19 cellular contexts compared by ENCODE assay signal in genomic region chrX:123475068-123475724, GRCh38.
DNase-seq lines count a peak whose midpoint lies in the region; ATAC-seq, FAIRE-seq and TF ChIP-seq lines count a peak whose summit lies in the region.
"Had no signal": no experiment of that assay in that cellular context is flagged by ENCODE, and none has a peak within 500 bp of the region (broad histone marks: within the 10 kb centered on the region; RNA-seq: fewer than 3 reads in every experiment).

No MANE protein-coding gene starts in this region.

- CTCF ChIA-PET in GM10248 (lab: Yijun Ruan, JAX): interaction anchor here (1.4 kb wide), 1 partner anchor 25 kb away, joined by 3 read pairs; no protein-coding TSS in a partner anchor
- CTCF ChIA-PET in HEK293T (lab: Yijun Ruan, JAX): interaction anchor here (0.6 kb wide), 1 partner anchor 136 kb away, joined by 3 read pairs; no protein-coding TSS in a partner anchor

- TF ChIP-seq CTCF in bronchial epithelial cell (IDR thresholded peaks at IDR 0.05; ENCODE audit: insufficient read depth, low read length, severe bottlenecking): no peak
- no peak for TF ChIP-seq CTCF in GM10248 (IDR thresholded peaks at IDR 0.05; ENCODE audit: control extremely low read depth, extremely low read depth, low read depth, missing control alignments)

- ATAC-seq in GM18867 (IDR thresholded peaks at IDR 0.05; ENCODE audit: unreplicated experiment) (peak; percentile 42), HG03135 (IDR thresholded peaks at IDR 0.05; ENCODE audit: unreplicated experiment) (no peak)
- ATAC-seq: heart left ventricle, WTC11 had no signal

- FAIRE-seq in bronchial epithelial cell (lab: Jason Lieb, UNC): no peak

- DNase-seq in HT1080 (ENCODE audit: low read depth): peak; percentile 10
- DNase-seq in bronchial epithelial cell (ENCODE audit: low read depth): peak; percentile 9
- DNase-seq in renal cortical epithelial cell (ENCODE audit: low read depth): peak; percentile 32
- no peak for DNase-seq in stimulated activated CD4-positive, alpha-beta T cell treated with anti-CD3 and anti-CD28 coated beads, Interleukin-12 subunit alpha, Interleukin-12 subunit beta, amount 100 ng/mL, for 4 hours
- no peak for DNase-seq in GM10248 (ENCODE audit: extremely low spot score)
- no peak for DNase-seq in HEK293T (ENCODE audit: extremely low spot score)
- DNase-seq: activated CD4-positive, alpha-beta memory T cell treated with anti-CD3 and anti-CD28 coated beads, Interleukin-2, amount 10 ng/mL, durations not matched to agents 7 days and 5 days; activated naive CD4-positive, alpha-beta T cell treated with anti-CD3 and anti-CD28 coated beads for 36 hours; activated T-cell treated with anti-CD3 and anti-CD28 coated beads, Interleukin-2, amount 50 U/mL, for 1 hour; aorta; COR-L47; effector memory CD4-positive, alpha-beta T cell; heart left ventricle; NCI-H1092 treated with DMSO at 0.1 percent for 48 hours; NCI-H526 treated with DMSO at 0.1 percent for 48 hours; stimulated activated CD4-positive, alpha-beta T cell treated with anti-CD3 and anti-CD28 coated beads, Interleukin-1b, Interleukin-23, amount 100 ng/mL, for 48 hours had no signal

- H3K4me3 ChIP-seq in bronchial epithelial cell (ENCODE audit: low read depth, low read length): no peak overlapping the region
- H3K4me3 ChIP-seq: heart left ventricle had no signal

- H3K27me3 ChIP-seq in bronchial epithelial cell (ENCODE audit: control insufficient read depth, insufficient read depth, low read length): no peaks in the 10 kb centered on the region
- H3K27me3 ChIP-seq: heart left ventricle had no signal

- no peaks in the 10 kb centered on the region for H3K36me3 ChIP-seq in bronchial epithelial cell (ENCODE audit: control insufficient read depth, insufficient read depth, low read length)
- H3K36me3 ChIP-seq: heart left ventricle had no signal

- POLR2A ChIA-PET in GM10248 (lab: Yijun Ruan, JAX): no interaction called here
- POLR2A ChIA-PET in HEK293T (lab: Yijun Ruan, JAX): no interaction called here

TF ChIP-seq in HEK293T, 16 proteins besides CTCF, POLR2A, EP300 and RAD21:
- TF ChIP-seq FOXM1 (IDR thresholded peaks at IDR 0.05; ENCODE audit: borderline replicate concordance): no peak
- TF ChIP-seq TARDBP (IDR thresholded peaks at IDR 0.05): no peak
- TF ChIP-seq FOXA1 (IDR thresholded peaks at IDR 0.05): no peak
- no peak for TF ChIP-seq HDGF (IDR thresholded peaks at IDR 0.05; ENCODE audit: borderline replicate concordance)
- no peak for TF ChIP-seq SP1 (IDR thresholded peaks at IDR 0.05)
- no peak for TF ChIP-seq FOXK2 (IDR thresholded peaks at IDR 0.05)
- TF ChIP-seq ELF4 (IDR thresholded peaks at IDR 0.05): no peak
- TF ChIP-seq L3MBTL2 (conservative IDR thresholded peaks at IDR 0.05): no peak
- TF ChIP-seq SUZ12 (IDR thresholded peaks at IDR 0.05): no peak
- TF ChIP-seq LEF1 (IDR thresholded peaks at IDR 0.05; ENCODE audit: borderline replicate concordance): no peak
- TF ChIP-seq, protein P1, sequence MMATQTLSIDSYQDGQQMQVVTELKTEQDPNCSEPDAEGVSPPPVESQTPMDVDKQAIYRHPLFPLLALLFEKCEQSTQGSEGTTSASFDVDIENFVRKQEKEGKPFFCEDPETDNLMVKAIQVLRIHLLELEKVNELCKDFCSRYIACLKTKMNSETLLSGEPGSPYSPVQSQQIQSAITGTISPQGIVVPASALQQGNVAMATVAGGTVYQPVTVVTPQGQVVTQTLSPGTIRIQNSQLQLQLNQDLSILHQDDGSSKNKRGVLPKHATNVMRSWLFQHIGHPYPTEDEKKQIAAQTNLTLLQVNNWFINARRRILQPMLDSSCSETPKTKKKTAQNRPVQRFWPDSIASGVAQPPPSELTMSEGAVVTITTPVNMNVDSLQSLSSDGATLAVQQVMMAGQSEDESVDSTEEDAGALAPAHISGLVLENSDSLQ (IDR thresholded peaks at IDR 0.05): no peak
- TF ChIP-seq CTBP1 (IDR thresholded peaks at IDR 0.05; ENCODE audit: borderline replicate concordance): no peak

Comparison
In these comparisons a context has a peak if more than half of its experiments do, and no peak if none do; other contexts are left out.
1. DNase-seq: peak in HT1080 (single experiment), bronchial epithelial cell (single experiment) and renal cortical epithelial cell (single experiment); none in stimulated activated CD4-positive, alpha-beta T cell treated with anti-CD3 and anti-CD28 coated beads, Interleukin-12 subunit alpha, Interleukin-12 subunit beta, amount 100 ng/mL, for 4 hours (single experiment), GM10248 (single experiment) and HEK293T (single experiment).